8 cellular contexts compared by ENCODE assay signal in genomic region chr5:96808541-96808828, GRCh38. TPM values are rescaled to one million over a fixed set of nuclear protein-coding genes. Genes with fewer than 3 reads are reported as not detected.
DNase-seq lines count a peak whose midpoint lies in the region; ATAC-seq, FAIRE-seq and TF ChIP-seq lines count a peak whose summit lies in the region.

No MANE protein-coding gene starts in this region.

- POLR2A ChIA-PET in A549 (lab: Yijun Ruan, JAX): interaction anchor here (0.6 to 2.3 kb wide), 19 partner anchors 9 to 408 kb away, joined by 3 to 10 read pairs (median 5); partner anchors contain the start of genes CAST, ERAP2 and LNPEP

- no peak for TF ChIP-seq RAD21 in A549 (conservative IDR thresholded peaks at IDR 0.05 in 1 of 2, IDR thresholded peaks at IDR 0.05 in 1 of 2)

- no peaks in the 10 kb centered on the region for H3K36me3 ChIP-seq in HUES64 (ENCODE audit: insufficient read depth, low read length)
- peaks cover 1% of the 10 kb centered on the region for H3K36me3 ChIP-seq in bronchial epithelial cell (ENCODE audit: control insufficient read depth, insufficient read depth, low read length)
- H3K36me3 ChIP-seq in mucosa of stomach (ENCODE audit: control insufficient read depth, insufficient read depth, low read length): peaks cover 4% of the 10 kb centered on the region

- TF ChIP-seq EP300 in A549 (IDR thresholded peaks at IDR 0.05): no peak

- peak overlapping the region; percentile 89 for H3K4me2 ChIP-seq in A549

- H3K9ac ChIP-seq in HUES64 (ENCODE audit: low read depth, low read length): 0 out of 2 replicates have a peak overlapping the region, but pooled peaks have one; percentile 49
- peak overlapping the region; percentile 87 for H3K9ac ChIP-seq in mucosa of stomach (ENCODE audit: low read length)

- DNase-seq in A549 (ENCODE audit: low read depth in 1 of 2, low spot score in 1 of 2): no peak
- no peak for DNase-seq in bronchial epithelial cell (ENCODE audit: low read depth)
- no peak for DNase-seq in HuH-7 (ENCODE audit: low spot score)
- DNase-seq in cerebellar nuclear complex (lab: John Stamatoyannopoulos, UW): no peak
- DNase-seq in activated CD4-positive, alpha-beta T cell treated with anti-CD3 and anti-CD28 coated beads, Interleukin-2, amount 50 U/mL, for 4 hours: no peak

- no peaks in the 10 kb centered on the region for H3K9me3 ChIP-seq in A549
- no peaks in the 10 kb centered on the region for H3K9me3 ChIP-seq in HUES64 (ENCODE audit: insufficient read depth, low read depth, low read length)
- no peaks in the 10 kb centered on the region for H3K9me3 ChIP-seq in mucosa of stomach (ENCODE audit: control insufficient read depth, low read length)

- 6% methylated on average over 2 of the region's 2 CpGs for WGBS in A549 (ENCODE audit: missing lambda C conversion rate)
- WGBS in HUES64: 41% methylated on average over 2 of the region's 2 CpGs

- TF ChIP-seq CTCF in A549 (IDR thresholded peaks at IDR 0.05) (no peak), bronchial epithelial cell (IDR thresholded peaks at IDR 0.05; ENCODE audit: insufficient read depth, low read length, severe bottlenecking) (no peak)

- TF ChIP-seq POLR2A in A549 (IDR thresholded peaks at IDR 0.05; ENCODE audit: low read length): no peak

- H3K27me3 ChIP-seq in HUES64 (ENCODE audit: insufficient read depth, low read length) (peaks cover 9% of the 10 kb centered on the region), bronchial epithelial cell (ENCODE audit: control insufficient read depth, insufficient read depth, low read length) (no peaks in the 10 kb centered on the region), mucosa of stomach (ENCODE audit: control insufficient read depth, insufficient read depth, low read length) (no peaks in the 10 kb centered on the region)

- FAIRE-seq in A549 (lab: Jason Lieb, UNC): no peak
- no peak for FAIRE-seq in bronchial epithelial cell (lab: Jason Lieb, UNC)

- ATAC-seq in A549: no peak
- ATAC-seq in HG03439 (IDR thresholded peaks at IDR 0.05; ENCODE audit: unreplicated experiment): no peak

- CTCF ChIA-PET in A549 (lab: Yijun Ruan, JAX): interaction anchor here (1.0 to 2.1 kb wide), 6 partner anchors 9 to 354 kb away, joined by 3 to 7 read pairs (median 4); no protein-coding TSS in a partner anchor

- H3K27ac ChIP-seq in A549 (peak overlapping the region; percentile 99), HUES64 (ENCODE audit: low read depth, low read length) (no peak overlapping the region)

- peak overlapping the region; percentile 81 for H3K4me3 ChIP-seq in A549
- H3K4me3 ChIP-seq in HUES64 (ENCODE audit: low read length): peak overlapping the region; percentile 84
- peak overlapping the region; percentile 74 for H3K4me3 ChIP-seq in bronchial epithelial cell (ENCODE audit: low read depth, low read length)
- H3K4me3 ChIP-seq in mucosa of stomach (ENCODE audit: low read length): peak overlapping the region; percentile 16

- peaks cover 5% of the 10 kb centered on the region for H3K4me1 ChIP-seq in A549
- peaks cover 16% of the 10 kb centered on the region for H3K4me1 ChIP-seq in HUES64 (ENCODE audit: insufficient read depth, low read length)
- peaks cover 17% of the 10 kb centered on the region for H3K4me1 ChIP-seq in mucosa of stomach (ENCODE audit: control insufficient read depth, insufficient read depth, low read length)

TF ChIP-seq in A549, 52 proteins besides CTCF, POLR2A, EP300 and RAD21:
- no peak for TF ChIP-seq PBX3 (IDR thresholded peaks at IDR 0.05)
- no peak for TF ChIP-seq TP53 (CRISPR knock-in tag; IDR thresholded peaks at IDR 0.05)

RNA-seq across cellular contexts. Expression of gene ERAP1, which starts 0.7 kb away (rescaled TPM):
- polyA plus RNA-seq in A549 (2011; rRNA removed): 28.2 and 32.7 TPM in 2 replicates
- polyA plus RNA-seq in A549 (2012; cell fraction: cytosol; rRNA removed): 5.1 and 5.2 TPM in 2 replicates
- 9.8 and 10.7 TPM in 2 replicates for polyA plus RNA-seq in A549 (2012; cell fraction: nucleus; rRNA removed)
- 7.6 to 8.6 TPM (median 8.4 TPM) in 3 replicates for polyA plus RNA-seq in A549 (2017; fragmentation: RNase III; extraction: RNeasy Plus Mini Kit Qiagen cat#74134 plus additional on column Dnase treatment)
- 33.1 and 62.9 TPM in 2 replicates for polyA minus RNA-seq in A549 (2011; rRNA and poly(A)+ RNA removed)
- polyA plus RNA-seq in HUES64 (2013, experiment 1 of 2): 5.5 TPM
- polyA plus RNA-seq in HUES64 (2013, experiment 2 of 2): 8.4 TPM
- 17.7 and 25.5 TPM in 2 replicates for total RNA-seq in bronchial epithelial cell

Comparison
In these comparisons a context has a peak if more than half of its experiments do, and no peak if none do; other contexts are left out.
1. H3K4me3 ChIP-seq: peak in every context shown above with its lines; median percentile 84 in HUES64; 81 in A549; 74 in bronchial epithelial cell; 16 in mucosa of stomach.